ENCODE assay signal across 12 cellular contexts in the genomic region with DNA sequence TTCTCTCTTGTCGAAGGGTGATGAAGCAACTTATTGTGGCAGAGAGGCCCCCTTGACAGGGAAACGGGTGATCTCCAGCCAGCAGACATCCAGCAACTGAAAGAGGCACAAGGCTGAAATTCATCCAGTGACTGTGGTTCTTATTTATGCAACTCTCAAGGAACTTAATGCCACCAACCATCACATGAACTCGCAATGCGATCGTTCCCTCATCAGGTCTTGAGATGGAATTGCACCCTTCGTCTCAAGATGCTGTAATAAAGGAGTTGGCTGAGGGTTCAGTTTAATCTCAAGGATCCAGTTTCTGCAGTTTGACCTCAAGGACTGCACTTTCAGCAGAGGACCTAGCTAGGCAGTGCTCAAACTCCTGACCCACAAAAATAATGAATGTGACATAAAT.
"Had no signal": no experiment of that assay in that cellular context is flagged by ENCODE, and none has a peak within 500 bp of the region (broad histone marks: within the 10 kb centered on the region; RNA-seq: fewer than 3 reads in every experiment).

No MANE protein-coding gene starts in this region.

- DNase-seq: activated CD4-positive, alpha-beta memory T cell treated with anti-CD3 and anti-CD28 coated beads, Interleukin-2, amount 10 ng/mL, durations not matched to agents 7 days and 5 days; activated CD4-positive, CD25-positive, alpha-beta regulatory T cell treated with anti-CD3 and anti-CD28 coated beads, Interleukin-2, amount 50 U/mL, for 72 hours; activated CD8-positive, alpha-beta memory T cell treated with anti-CD3 and anti-CD28 coated beads, Interleukin-2, amount 50 U/mL, for 4 hours; activated gamma-delta T cell treated with Interleukin-2 at 50 U/mL for 16 hours; activated T-cell treated with anti-CD3 and anti-CD28 coated beads, Interleukin-2, amount 50 U/mL, for 72 hours; aorta; glutamatergic neuron; kidney; retina; thyroid gland; uterus had no signal

- ATAC-seq: activated T-cell treated with anti-CD3 and anti-CD28 coated beads, Interleukin-2, amount 50 U/mL, for 72 hours had no signal

- H3K4me3 ChIP-seq: esophagus muscularis mucosa, thyroid gland, uterus had no signal
